ENCODE assay signal across 33 cellular contexts in the genomic region with DNA sequence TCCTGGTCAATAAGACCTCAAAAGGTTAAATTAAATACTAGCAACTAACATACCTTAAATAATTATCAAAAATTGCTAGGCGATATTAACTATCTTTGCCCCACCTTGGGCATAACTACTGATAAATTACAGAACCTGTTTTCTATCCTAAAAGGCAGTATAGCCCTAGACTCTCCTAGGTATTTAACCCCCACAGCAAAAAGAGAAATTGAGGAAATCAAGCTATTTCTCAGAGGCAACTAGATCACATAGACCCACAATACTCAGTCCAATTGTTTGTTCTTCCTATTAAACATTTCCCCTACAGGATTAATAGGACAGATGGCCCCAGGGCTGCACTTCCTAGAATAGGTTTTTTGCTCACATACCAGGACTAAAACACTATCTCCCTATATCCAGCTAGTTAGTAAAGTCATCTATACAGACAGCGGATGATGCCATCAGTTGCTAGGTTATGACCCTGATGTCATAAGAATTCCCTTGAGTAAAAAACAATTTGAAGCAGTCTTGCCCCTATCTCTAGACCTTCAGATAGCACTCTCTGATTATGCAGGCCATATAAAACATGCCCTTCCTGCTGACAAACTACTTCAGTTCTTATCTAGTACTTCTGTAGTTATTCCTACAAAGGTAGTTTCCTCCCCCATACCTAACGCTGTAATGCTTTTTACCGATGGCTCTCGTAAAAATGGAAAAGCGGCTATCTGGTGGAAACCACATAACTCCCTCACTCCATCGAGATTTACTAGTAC.
"Had no signal": no experiment of that assay in that cellular context is flagged by ENCODE, and none has a peak within 500 bp of the region (broad histone marks: within the 10 kb centered on the region; RNA-seq: fewer than 3 reads in every experiment).

No MANE protein-coding gene starts in this region.

- ATAC-seq: activated naive CD8-positive, alpha-beta T cell treated with anti-CD3 and anti-CD28 coated beads, Interleukin-2, amount 50 U/mL, for 24 hours; activated T-cell treated with anti-CD3 and anti-CD28 coated beads, Interleukin-2, amount 50 U/mL, for 4 hours had no signal

- H3K27ac ChIP-seq: brain microvascular endothelial cell, PC-9, SJCRH30, SK-N-MC, VCaP had no signal

- H3K4me3 ChIP-seq: MG63, PC-9, SJCRH30, SK-N-MC had no signal

- H3K4me1 ChIP-seq: SJCRH30 had no signal

- H3K27ac Mint-ChIP-seq: activated B cell treated with CpG ODN at 0.5 μM for 24 hours; activated CD4-positive, alpha-beta memory T cell treated with anti-CD3 and anti-CD28 coated beads for 36 hours; activated naive CD4-positive, alpha-beta T cell treated with anti-CD3 and anti-CD28 coated beads, Interleukin-2, amount 10 ng/mL, durations not matched to agents 7 days and 5 days; activated naive CD8-positive, alpha-beta T cell; activated naive CD8-positive, alpha-beta T cell treated with anti-CD3 and anti-CD28 coated beads, Interleukin-2, amount 50 U/mL, for 24 hours had no signal

- H3K9me3 Mint-ChIP-seq: activated naive CD4-positive, alpha-beta T cell treated with anti-CD3 and anti-CD28 coated beads, Interleukin-2, amount 10 ng/mL, durations not matched to agents 7 days and 5 days had no signal

- H3K27me3 Mint-ChIP-seq: activated B cell treated with CpG ODN at 0.5 μM for 24 hours; activated CD4-positive, alpha-beta memory T cell treated with anti-CD3 and anti-CD28 coated beads for 36 hours; activated naive CD4-positive, alpha-beta T cell treated with anti-CD3 and anti-CD28 coated beads, Interleukin-2, amount 10 ng/mL, durations not matched to agents 7 days and 5 days; activated naive CD8-positive, alpha-beta T cell; activated naive CD8-positive, alpha-beta T cell treated with anti-CD3 and anti-CD28 coated beads, Interleukin-2, amount 50 U/mL, for 24 hours had no signal

- H3K4me3 Mint-ChIP-seq: activated B cell treated with CpG ODN at 0.5 μM for 24 hours; activated CD4-positive, alpha-beta memory T cell treated with anti-CD3 and anti-CD28 coated beads for 36 hours; activated naive CD4-positive, alpha-beta T cell treated with anti-CD3 and anti-CD28 coated beads, Interleukin-2, amount 10 ng/mL, durations not matched to agents 7 days and 5 days; activated naive CD8-positive, alpha-beta T cell; activated naive CD8-positive, alpha-beta T cell treated with anti-CD3 and anti-CD28 coated beads, Interleukin-2, amount 50 U/mL, for 24 hours; activated T-cell treated with anti-CD3 and anti-CD28 coated beads, Interleukin-2, amount 50 U/mL, for 4 hours had no signal

- DNase-seq: activated B cell treated with CpG ODN at 0.5 μM for 24 hours; activated CD4-positive, alpha-beta memory T cell treated with anti-CD3 and anti-CD28 coated beads for 36 hours; activated CD4-positive, alpha-beta T cell treated with anti-CD3 and anti-CD28 coated beads for 4 hours; activated CD4-positive, alpha-beta T cell treated with anti-CD3 and anti-CD28 coated beads, Interleukin-2, amount 50 U/mL, for 1 hour; activated CD4-positive, CD25-positive, alpha-beta regulatory T cell treated with anti-CD3 and anti-CD28 coated beads, Interleukin-2, amount 50 U/mL, for 72 hours; activated CD8-positive, alpha-beta memory T cell treated with anti-CD3 and anti-CD28 coated beads, Interleukin-2, amount 50 U/mL, for 4 hours; activated effector memory CD4-positive, alpha-beta T cell treated with Interleukin-2 at 50 U/mL for 16 hours; activated naive CD4-positive, alpha-beta T cell treated with anti-CD3 and anti-CD28 coated beads, Interleukin-2, amount 10 ng/mL, durations not matched to agents 7 days and 5 days; activated naive CD8-positive, alpha-beta T cell treated with anti-CD3 and anti-CD28 coated beads, Interleukin-2, amount 50 U/mL, for 24 hours; activated T-cell treated with anti-CD3 and anti-CD28 coated beads for 4 hours; activated T-cell treated with anti-CD3 and anti-CD28 coated beads, Interleukin-2, amount 50 U/mL, for 4 hours; aorta; brain microvascular endothelial cell; central memory CD4-positive, alpha-beta T cell; Kasumi-1; MG63; NCI-H1048; NCI-H1105 treated with DMSO at 0.1 percent for 48 hours; NCI-H1436; NCI-H1694; NCI-H1930; NCI-H2081 treated with DMSO at 0.1 percent for 48 hours; NCI-H345; NCI-H524 treated with DMSO at 0.1 percent for 48 hours; NCI-H748 treated with DMSO at 0.1 percent for 48 hours; NK-92 treated with Interleukin-12 subunit alpha and Interleukin-12 subunit beta, amount 100 ng/mL, for 24 hours; PC-9; SHP77; SJCRH30; T1000 had no signal

- H3K27me3 ChIP-seq: brain microvascular endothelial cell, MG63, SJCRH30 had no signal

- H3K4me1 Mint-ChIP-seq: activated naive CD4-positive, alpha-beta T cell treated with anti-CD3 and anti-CD28 coated beads, Interleukin-2, amount 10 ng/mL, durations not matched to agents 7 days and 5 days had no signal

- H3K9me3 ChIP-seq: MG63 had no signal
